10 cellular contexts compared by ENCODE assay signal in the genomic region with DNA sequence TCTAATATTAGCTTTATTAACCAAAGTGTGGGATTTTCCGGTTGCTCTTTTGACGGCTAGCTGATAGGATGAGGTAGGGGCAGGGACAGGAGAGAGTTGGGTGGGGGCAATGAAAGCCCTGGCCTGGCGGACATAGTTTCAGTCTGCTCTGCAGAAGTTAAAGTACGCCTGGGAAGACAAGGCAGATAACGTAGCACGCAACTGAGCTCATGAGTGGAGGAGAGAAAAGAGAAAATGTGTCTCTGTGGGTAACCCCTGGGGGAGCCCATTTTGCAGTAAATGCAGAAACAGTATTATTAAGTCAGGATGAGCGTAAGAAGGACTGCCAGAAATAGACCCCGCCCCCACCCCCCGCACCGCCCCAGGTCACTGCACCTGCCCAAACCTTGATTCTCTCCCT. TPM values are rescaled to one million over a fixed set of nuclear protein-coding genes. Genes with fewer than 3 reads are reported as not detected.
A peak's percentile ranks its signal among the peaks of the same experiment; 100 is the strongest.
DNase-seq lines count a peak whose midpoint lies in the region; ATAC-seq and TF ChIP-seq lines count a peak whose summit lies in the region.
"Had no signal": no experiment of that assay in that cellular context is flagged by ENCODE, and none has a peak within 500 bp of the region (broad histone marks: within the 10 kb centered on the region; RNA-seq: fewer than 3 reads in every experiment).

No MANE protein-coding gene starts in this region.

- H3K79me2 ChIP-seq in mammary epithelial cell (ENCODE audit: insufficient read depth, low read length), result no peaks in the 10 kb centered on the region

- H3K36me3 Mint-ChIP-seq in MCF 10A (ENCODE audit: insufficient read depth, unreplicated experiment), result no peaks in the 10 kb centered on the region
- H3K36me3 Mint-ChIP-seq in endothelial cell (ENCODE audit: low read depth, unreplicated experiment), result no peaks in the 10 kb centered on the region

- no peak for DNase-seq in MCF 10A (ENCODE audit: unreplicated experiment)
- DNase-seq in mammary epithelial cell, result no peak
- no peak for DNase-seq in endothelial cell (ENCODE audit: low spot score)
- peak in 1 of 5 donors; percentile 20 for DNase-seq in ovary
- DNase-seq in transverse colon, result no peak
- DNase-seq in COLO829 (ENCODE audit: low spot score), result no peak
- DNase-seq in MG63, result no peak
- DNase-seq: activated CD4-positive, alpha-beta T cell treated with anti-CD3 and anti-CD28 coated beads for 48 hours had no signal

- H3K27ac ChIP-seq in mammary epithelial cell (ENCODE audit: insufficient read depth, low read depth, low read length), result no peak overlapping the region
- peak overlapping the region; percentile 82 to 98 for H3K27ac ChIP-seq in ovary
- H3K27ac ChIP-seq in transverse colon, result peak overlapping the region; percentile 91 to 93 (median 93)

- 97% methylated on average over 6 of the region's 10 CpGs for WGBS in mammary epithelial cell (ENCODE audit: low coverage, missing lambda C conversion rate)
- 84 to 92% (median 86%) methylated on average over 10 of the region's 10 CpGs for WGBS in ovary, 3 donors
- 90 to 91% methylated on average over 7 to 10 of the region's 10 CpGs for whole genome bisulfite sequencing in transverse colon (ENCODE audit: low coverage in 1 of 2), 2 donors

- H4K20me1 ChIP-seq in mammary epithelial cell (ENCODE audit: insufficient read depth, low read length), result no peaks in the 10 kb centered on the region

- BruUV-seq in MCF 10A (replicated peaks; lab: Mats Ljungman, UMichigan), result no TSS peak
- no TSS peak for BruUV-seq in mammary epithelial cell (replicated peaks; lab: Mats Ljungman, UMichigan)

- CTCF ChIA-PET in MCF 10A (lab: Yijun Ruan, JAX) (interaction anchor here (0.6 to 3.4 kb wide), 10 partner anchors 10 to 574 kb away, joined by 3 to 12 read pairs (median 4); no protein-coding TSS in a partner anchor), mammary epithelial cell (lab: Charles Lee; ENCODE audit: low non-redundant PET) (no interaction called here)

- TF ChIP-seq CTCF in MCF 10A (IDR thresholded peaks at IDR 0.05; ENCODE audit: unreplicated experiment) (no peak), mammary epithelial cell (conservative IDR thresholded peaks at IDR 0.05 in 1 of 2, IDR thresholded peaks at IDR 0.05 in 1 of 2; ENCODE audit: extremely low read depth in 1 of 2, insufficient read depth in 1 of 2, low read depth in 1 of 2, low read length in 2 of 2) (no peak), endothelial cell (IDR thresholded peaks at IDR 0.05; ENCODE audit: unreplicated experiment) (no peak), ovary (IDR thresholded peaks at IDR 0.05) (no peak), transverse colon (IDR thresholded peaks at IDR 0.05) (no peak)

- H3K4me3 Mint-ChIP-seq in MCF 10A (ENCODE audit: unreplicated experiment) (no peak overlapping the region), endothelial cell (ENCODE audit: unreplicated experiment) (peak overlapping the region; percentile 60)
- H3K4me3 Mint-ChIP-seq: central memory CD8-positive, alpha-beta T cell had no signal

- no peak overlapping the region for H3K4me2 ChIP-seq in mammary epithelial cell (ENCODE audit: insufficient read depth, low read depth, low read length)

- no peaks in the 10 kb centered on the region for H3K27me3 ChIP-seq in mammary epithelial cell (ENCODE audit: insufficient read depth, low read length)
- H3K27me3 ChIP-seq in ovary, result no peaks in the 10 kb centered on the region
- no peaks in the 10 kb centered on the region for H3K27me3 ChIP-seq in transverse colon
- H3K27me3 ChIP-seq in MG63, result no peaks in the 10 kb centered on the region

- POLR2A ChIA-PET in MCF 10A (lab: Yijun Ruan, JAX), result interaction anchor here (0.6 to 19.7 kb wide), 11 partner anchors 9 to 532 kb away, joined by 3 to 467 read pairs (median 6); a partner anchor contains a TSS

- TF ChIP-seq EP300 in ovary (IDR thresholded peaks at IDR 0.05) (no peak), transverse colon (IDR thresholded peaks at IDR 0.05; ENCODE audit: low read depth) (no peak)

- in situ Hi-C loops in mammary epithelial cell (cut with MboI; ENCODE audit: low sequenced_read_pairs in 2 of 2) (no loop called here), transverse colon (cut with MboI; ENCODE audit: low pct_ligation_motif_present in 1 of 4, low pct_unique_long_range_greater_than_20kb in 1 of 4, low sequenced_read_pairs in 3 of 4) (no loop called here)

- no peaks in the 10 kb centered on the region for H3K36me3 ChIP-seq in mammary epithelial cell (ENCODE audit: insufficient read depth, low read length)
- no peaks in the 10 kb centered on the region for H3K36me3 ChIP-seq in ovary
- H3K36me3 ChIP-seq in transverse colon, result no peaks in the 10 kb centered on the region
- no peaks in the 10 kb centered on the region for H3K36me3 ChIP-seq in MG63

- no peak for ATAC-seq in HG03432 (IDR thresholded peaks at IDR 0.05; ENCODE audit: unreplicated experiment)

- H3K9me3 ChIP-seq in mammary epithelial cell (replicated peaks; ENCODE audit: insufficient read depth, low read length) (no peaks in the 10 kb centered on the region), ovary (no peaks in the 10 kb centered on the region), transverse colon (no peaks in the 10 kb centered on the region), MG63 (no peaks in the 10 kb centered on the region)

- peaks cover 43% of the 10 kb centered on the region for H3K4me1 Mint-ChIP-seq in MCF 10A (ENCODE audit: insufficient read depth, unreplicated experiment)
- H3K4me1 Mint-ChIP-seq in endothelial cell (ENCODE audit: unreplicated experiment), result peaks cover 66% of the 10 kb centered on the region
- H3K4me1 Mint-ChIP-seq: central memory CD8-positive, alpha-beta T cell had no signal

- TF ChIP-seq POLR2A in ovary (IDR thresholded peaks at IDR 0.05) (no peak), transverse colon (IDR thresholded peaks at IDR 0.05) (no peak)

- H3K27ac Mint-ChIP-seq in MCF 10A (ENCODE audit: low read depth, unreplicated experiment) (peak overlapping the region; percentile 14), endothelial cell (ENCODE audit: unreplicated experiment) (peak overlapping the region; percentile 59)

- H3K9me3 Mint-ChIP-seq in MCF 10A (ENCODE audit: unreplicated experiment), result no peaks in the 10 kb centered on the region
- H3K9me3 Mint-ChIP-seq in endothelial cell (ENCODE audit: unreplicated experiment), result no peaks in the 10 kb centered on the region
- H3K9me3 Mint-ChIP-seq: central memory CD8-positive, alpha-beta T cell had no signal

- H3K9ac ChIP-seq in mammary epithelial cell (ENCODE audit: insufficient read depth, low read length), result no peak overlapping the region

- intact Hi-C loops in MCF 10A (cut with micrococcal nuclease), result loop anchor here (5.0 kb wide), 1 partner anchor 127 kb away; no protein-coding TSS in a partner anchor
- intact Hi-C loops in mammary epithelial cell (cut with micrococcal nuclease), result no loop called here
- intact Hi-C loops in ovary (cut with DNase I), result loop anchor here (5.0 to 10.0 kb wide), 6 partner anchors 72 to 464 kb away; no protein-coding TSS in a partner anchor
- intact Hi-C loops in transverse colon (cut with DNase I; ENCODE audit: low total_unique reads), result loop anchor here (5.0 to 10.0 kb wide), 2 partner anchors 77 to 454 kb away; no protein-coding TSS in a partner anchor

- no peak overlapping the region for H3K4me3 ChIP-seq in mammary epithelial cell (replicated peaks in 1 of 3; ENCODE audit: insufficient read depth in 1 of 3, low read depth in 2 of 3, low read length in 3 of 3)
- no peak overlapping the region for H3K4me3 ChIP-seq in ovary
- H3K4me3 ChIP-seq in transverse colon, result no peak overlapping the region
- H3K4me3 ChIP-seq in MG63, result no peak overlapping the region

- H3K27me3 Mint-ChIP-seq in MCF 10A (ENCODE audit: insufficient read depth, unreplicated experiment), result no peaks in the 10 kb centered on the region
- H3K27me3 Mint-ChIP-seq in endothelial cell (ENCODE audit: unreplicated experiment), result peaks cover 4% of the 10 kb centered on the region

- no peak overlapping the region for H2AFZ ChIP-seq in mammary epithelial cell (ENCODE audit: low read depth, low read length)

- H3K4me1 ChIP-seq in mammary epithelial cell (ENCODE audit: insufficient read depth, low read length) (peaks cover 41% of the 10 kb centered on the region), ovary (ENCODE audit: insufficient read depth) (peaks cover 35% of the 10 kb centered on the region), transverse colon (peaks cover 45 to 66% (median 54%) of the 10 kb centered on the region in 4 donors)

- dilution Hi-C loops in mammary epithelial cell (cut with HindIII; ENCODE audit: low sequenced_read_pairs), result no loop called here

RNA-seq across cellular contexts. Expression of a gene that starts 51.7 kb away (rescaled TPM):
- 45.5 and 52.5 TPM in 2 replicates for total RNA-seq in MCF 10A (2022)
- total RNA-seq in mammary epithelial cell, result 10 to 100 TPM; 16.1 to 18.0 TPM
- polyA plus RNA-seq in mammary epithelial cell, result 17.8 TPM
- 32.8 TPM for polyA minus RNA-seq in mammary epithelial cell
- 39.6 TPM for total RNA-seq in endothelial cell (ENCODE audit: unreplicated experiment)
- total RNA-seq in ovary, result 10 to 100 TPM in 4 of 7 donors, 1 to 10 TPM in 3; 5.5 to 26.3 (median 10.8) TPM
- polyA plus RNA-seq in ovary, result 10 to 100 TPM in 1 of 2 donors, 1 to 10 TPM in 1; 4.8 to 15.4 TPM
- 10 to 100 TPM; 19.9 to 44.4 (median 27.6) TPM for total RNA-seq in transverse colon
- total RNA-seq in MG63 (2014; rRNA removed; shearing (Covaris generic); ENCODE audit: low replicate concordance), result 21.5 and 43.9 TPM in 2 replicates
